ENCODE assay signal across 11 cellular contexts in the genomic region with DNA sequence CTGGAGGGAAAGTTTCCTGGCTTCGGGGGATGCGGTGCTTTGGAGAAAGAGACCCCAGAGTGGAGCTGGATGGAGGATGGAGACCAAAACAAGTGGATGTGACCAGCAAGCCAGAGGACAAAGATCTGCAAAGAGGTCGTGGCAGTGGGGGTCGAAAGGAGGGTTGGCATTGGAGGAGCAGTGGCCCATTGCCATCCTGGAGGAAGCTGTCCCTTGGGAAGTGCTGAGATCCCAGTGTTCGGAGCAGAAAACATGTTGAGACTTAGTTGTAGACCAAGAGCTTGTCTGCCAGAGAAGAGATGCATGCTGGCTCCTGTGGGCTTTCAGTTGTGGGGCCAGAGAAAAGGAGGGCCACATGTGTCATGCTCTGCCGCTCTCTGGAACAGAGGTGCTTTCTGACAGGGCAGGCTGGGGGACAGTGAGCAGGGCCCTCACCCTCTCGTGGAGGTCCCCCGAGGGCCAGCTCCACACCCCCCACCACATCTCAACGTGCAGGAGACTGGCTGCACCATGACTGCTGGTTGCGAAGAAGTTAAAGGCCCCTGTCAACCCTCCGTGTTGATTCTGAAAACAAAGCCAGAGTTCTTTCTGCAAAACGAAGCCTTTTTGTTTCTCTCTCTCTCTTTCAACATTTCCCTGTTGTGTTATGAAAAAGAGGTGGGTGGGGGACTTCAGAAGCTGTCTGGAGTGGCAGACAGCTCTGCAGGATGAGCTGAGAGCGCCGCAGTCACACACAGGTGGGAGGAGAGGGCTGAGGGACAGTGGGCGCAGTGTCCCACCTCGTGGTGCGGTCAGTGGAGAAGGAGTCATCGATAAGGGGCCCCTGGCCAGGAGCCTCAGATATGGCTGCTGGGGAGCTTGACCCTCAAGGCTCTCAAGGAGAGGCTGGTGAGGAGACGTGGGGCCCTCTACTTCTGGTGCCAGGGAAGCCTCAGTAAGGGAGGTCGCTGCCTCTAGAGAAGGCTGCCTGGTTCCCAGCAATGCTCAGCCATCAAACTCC.
DNase-seq lines count a peak whose midpoint lies in the region; ATAC-seq and TF ChIP-seq lines count a peak whose summit lies in the region.
"Had no signal": no experiment of that assay in that cellular context is flagged by ENCODE, and none has a peak within 500 bp of the region (broad histone marks: within the 10 kb centered on the region; RNA-seq: fewer than 3 reads in every experiment).

No MANE protein-coding gene starts in this region.

- no peak for TF ChIP-seq CTCF in GM10248 (IDR thresholded peaks at IDR 0.05; ENCODE audit: control extremely low read depth, extremely low read depth, low read depth, missing control alignments)
- TF ChIP-seq CTCF in foreskin fibroblast (IDR thresholded peaks at IDR 0.05; ENCODE audit: low read depth, low read length), result no peak

- POLR2A ChIA-PET in GM10248 (lab: Yijun Ruan, JAX), result interaction anchor here (1.2 kb wide), 1 partner anchor 77 kb away, joined by 4 read pairs; a partner anchor contains a TSS

- CTCF ChIA-PET in GM10248 (lab: Yijun Ruan, JAX), result interaction anchor here (1.0 to 2.0 kb wide), 4 partner anchors 11 to 80 kb away, joined by 3 to 9 read pairs (median 8); no protein-coding TSS in a partner anchor

- DNase-seq in GM10248 (ENCODE audit: extremely low spot score) (peak; percentile 67), ecto neural progenitor cell (ENCODE audit: low spot score) (peak; percentile 32), foreskin fibroblast (no peak), AG20443 (ENCODE audit: low spot score) (no peak), NCI-H1105 (lab: John Stamatoyannopoulos, UW) (no peak), AG08396 (ENCODE audit: low spot score) (no peak)
- DNase-seq: Caco-2 had no signal

- H3K4me3 ChIP-seq in foreskin fibroblast (ENCODE audit: low read depth in 1 of 2, low read length in 2 of 2), result no peak overlapping the region
- H3K4me3 ChIP-seq: ascending aorta, upper lobe of left lung had no signal

- ATAC-seq in GM19035 (IDR thresholded peaks at IDR 0.05; ENCODE audit: unreplicated experiment) (peak; percentile 59), HG03045 (IDR thresholded peaks at IDR 0.05; ENCODE audit: unreplicated experiment) (peak; percentile 58)

Comparison
In these comparisons a context has a peak if more than half of its experiments do, and no peak if none do; other contexts are left out.
1. DNase-seq: peak in GM10248 (single experiment) and ecto neural progenitor cell (single experiment); none in foreskin fibroblast (0 of 2), AG20443 (single experiment), NCI-H1105 (single experiment) and AG08396 (single experiment).